8 cellular contexts compared by ENCODE assay signal in the genomic region with DNA sequence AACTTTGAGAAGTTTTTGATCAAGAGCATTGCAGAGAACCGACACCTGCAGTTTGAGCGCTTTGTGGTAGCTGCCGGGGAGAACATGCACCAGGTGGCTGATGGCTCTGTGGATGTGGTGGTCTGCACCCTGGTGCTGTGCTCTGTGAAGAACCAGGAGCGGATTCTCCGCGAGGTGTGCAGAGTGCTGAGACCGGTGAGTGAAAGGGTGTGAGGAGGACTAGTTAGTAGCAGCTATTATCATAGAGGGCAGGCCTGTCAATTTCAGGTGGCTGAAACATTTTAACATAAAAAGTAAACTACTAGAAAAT. TPM values are rescaled to one million over a fixed set of nuclear protein-coding genes. Genes with fewer than 3 reads are reported as not detected.
DNase-seq lines count a peak whose midpoint lies in the region; ATAC-seq and TF ChIP-seq lines count a peak whose summit lies in the region.

No MANE protein-coding gene starts in this region.

- H3K27ac ChIP-seq in mesendoderm (ENCODE audit: low read depth, low read length) = no peak overlapping the region

- no peak overlapping the region for H3K23ac ChIP-seq in mesendoderm (ENCODE audit: low read length)

- no peaks in the 10 kb centered on the region for H3K9me3 Mint-ChIP-seq in T-helper 1 cell treated with Interleukin-12 subunit alpha and Interleukin-12 subunit beta and Interleukin-4 antibody, amounts not matched to agents 30 μg/mL and 1 μg/mL, for 36 hours

- no peaks in the 10 kb centered on the region for H3K27me3 Mint-ChIP-seq in T-helper 1 cell treated with Interleukin-12 subunit alpha and Interleukin-12 subunit beta and Interleukin-4 antibody, amounts not matched to agents 30 μg/mL and 1 μg/mL, for 36 hours (ENCODE audit: low read depth)

- peaks cover 4% of the 10 kb centered on the region for H3K4me1 ChIP-seq in mesendoderm (ENCODE audit: control insufficient read depth, low read depth, low read length)

- no peak for TF ChIP-seq CTCF in WI38 (IDR thresholded peaks at IDR 0.05; ENCODE audit: low read depth, low read length)

- H3K18ac ChIP-seq in mesendoderm (ENCODE audit: low read length) = no peak overlapping the region

- no peaks in the 10 kb centered on the region for H3K27me3 ChIP-seq in mesendoderm (ENCODE audit: insufficient read depth, low read length, poor library complexity)

- no peak overlapping the region for H2AK5ac ChIP-seq in mesendoderm (ENCODE audit: low read length)

- no peak overlapping the region for H4K8ac ChIP-seq in mesendoderm (ENCODE audit: low read depth, low read length)

- no peak overlapping the region for H4K5ac ChIP-seq in mesendoderm (ENCODE audit: low read length)

- peaks cover 26% of the 10 kb centered on the region for H3K4me1 Mint-ChIP-seq in T-helper 1 cell treated with Interleukin-12 subunit alpha and Interleukin-12 subunit beta and Interleukin-4 antibody, amounts not matched to agents 30 μg/mL and 1 μg/mL, for 36 hours (ENCODE audit: low read depth)

- no peaks in the 10 kb centered on the region for H3K79me1 ChIP-seq in mesendoderm (ENCODE audit: low read length)

- DNase-seq in T-helper 1 cell (no peak), left ventricle myocardium superior (peak; percentile 42), skeletal muscle cell (ENCODE audit: low read depth) (no peak), mesendoderm (no peak)
- no peak for DNase-seq in activated CD4-positive, alpha-beta T cell treated with anti-CD3 and anti-CD28 coated beads for 48 hours

- H2BK15ac ChIP-seq in mesendoderm (replicated peaks; ENCODE audit: low read depth) = no peak overlapping the region

- no peak overlapping the region for H2BK5ac ChIP-seq in mesendoderm (ENCODE audit: low read length)

- no CpG with 5 or more reads among the region's 7 CpGs for WGBS in mesendoderm (ENCODE audit: extremely low coverage, insufficient coverage, low lambda C conversion rate)

- no peak overlapping the region for H3K9ac ChIP-seq in mesendoderm (ENCODE audit: low read length)

- ATAC-seq in left ventricle myocardium superior (peak; percentile 40), GM19455 (IDR thresholded peaks at IDR 0.05; ENCODE audit: unreplicated experiment) (no peak)

- H3K4me3 ChIP-seq in WI38 (ENCODE audit: low read depth, low read length) (peak overlapping the region; percentile 60), skeletal muscle cell (ENCODE audit: low read depth, low read length) (peak overlapping the region; percentile 61), mesendoderm (ENCODE audit: low read length) (no peak overlapping the region)

- H3K4ac ChIP-seq in mesendoderm (ENCODE audit: low read depth, low read length) = no peak overlapping the region

- H3K4me3 Mint-ChIP-seq in T-helper 1 cell treated with Interleukin-12 subunit alpha and Interleukin-12 subunit beta and Interleukin-4 antibody, amounts not matched to agents 30 μg/mL and 1 μg/mL, for 36 hours = peak overlapping the region; percentile 51

- no peak overlapping the region for H3K56ac ChIP-seq in mesendoderm (ENCODE audit: low read length)

- intact Hi-C loops in left ventricle myocardium superior (cut with micrococcal nuclease) = no loop called here

- no peaks in the 10 kb centered on the region for H3K36me3 ChIP-seq in mesendoderm (ENCODE audit: control insufficient read depth, insufficient read depth, low read length)

- H3K4me2 ChIP-seq in mesendoderm (ENCODE audit: low read length) = no peak overlapping the region

- no peak overlapping the region for H2BK120ac ChIP-seq in mesendoderm (ENCODE audit: low read depth, low read length)

- no peaks in the 10 kb centered on the region for H3K79me2 ChIP-seq in mesendoderm (ENCODE audit: control insufficient read depth, insufficient read depth, low read length)

- no peak overlapping the region for H3K27ac Mint-ChIP-seq in T-helper 1 cell treated with Interleukin-12 subunit alpha and Interleukin-12 subunit beta and Interleukin-4 antibody, amounts not matched to agents 30 μg/mL and 1 μg/mL, for 36 hours

- no peaks in the 10 kb centered on the region for H3K36me3 Mint-ChIP-seq in T-helper 1 cell treated with Interleukin-12 subunit alpha and Interleukin-12 subunit beta and Interleukin-4 antibody, amounts not matched to agents 30 μg/mL and 1 μg/mL, for 36 hours (ENCODE audit: low read depth)

RNA-seq across cellular contexts. Expression of gene HIGD1C, which starts 27.0 kb away (rescaled TPM):
- not detected for total RNA-seq in left ventricle myocardium superior
- polyA plus RNA-seq in mesendoderm (2013, experiment 1 of 2) = not detected
- polyA plus RNA-seq in mesendoderm (2013, experiment 2 of 2) = not detected
